In the genomic region with DNA sequence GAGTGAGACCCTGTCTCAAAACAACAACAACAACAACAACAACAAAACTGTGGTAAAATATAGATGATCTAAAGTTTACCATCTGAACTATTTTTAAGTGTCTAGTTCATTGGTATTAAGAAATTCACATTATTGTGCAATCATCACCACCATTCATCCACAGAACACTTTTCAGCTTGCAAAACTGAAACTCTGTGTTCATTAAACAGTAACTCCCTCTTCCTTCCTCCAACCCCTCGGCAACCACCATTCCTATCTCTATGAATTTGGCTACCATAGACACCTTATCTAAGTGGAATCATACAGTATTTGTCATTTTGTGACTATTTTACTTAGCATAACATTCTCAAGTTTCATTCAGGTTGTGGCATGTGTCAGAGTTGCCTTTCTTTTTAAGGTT, we compare ENCODE assay signal across 1 cellular context.
TF ChIP-seq lines count a peak whose summit lies in the region.

No MANE protein-coding gene starts in this region.

TF ChIP-seq in endothelial cell of umbilical vein, 7 proteins besides CTCF, POLR2A, EP300 and RAD21:
- TF ChIP-seq, protein P1, sequence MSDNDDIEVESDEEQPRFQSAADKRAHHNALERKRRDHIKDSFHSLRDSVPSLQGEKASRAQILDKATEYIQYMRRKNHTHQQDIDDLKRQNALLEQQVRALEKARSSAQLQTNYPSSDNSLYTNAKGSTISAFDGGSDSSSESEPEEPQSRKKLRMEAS (IDR thresholded peaks at IDR 0.05; ENCODE audit: insufficient read depth, insufficient read length): no peak
- no peak for TF ChIP-seq GATA2 (IDR thresholded peaks at IDR 0.05; ENCODE audit: insufficient read depth, insufficient read length, low read depth, low read length)
